Comparison of ENCODE assay signal across 2 cellular contexts in the genomic region with DNA sequence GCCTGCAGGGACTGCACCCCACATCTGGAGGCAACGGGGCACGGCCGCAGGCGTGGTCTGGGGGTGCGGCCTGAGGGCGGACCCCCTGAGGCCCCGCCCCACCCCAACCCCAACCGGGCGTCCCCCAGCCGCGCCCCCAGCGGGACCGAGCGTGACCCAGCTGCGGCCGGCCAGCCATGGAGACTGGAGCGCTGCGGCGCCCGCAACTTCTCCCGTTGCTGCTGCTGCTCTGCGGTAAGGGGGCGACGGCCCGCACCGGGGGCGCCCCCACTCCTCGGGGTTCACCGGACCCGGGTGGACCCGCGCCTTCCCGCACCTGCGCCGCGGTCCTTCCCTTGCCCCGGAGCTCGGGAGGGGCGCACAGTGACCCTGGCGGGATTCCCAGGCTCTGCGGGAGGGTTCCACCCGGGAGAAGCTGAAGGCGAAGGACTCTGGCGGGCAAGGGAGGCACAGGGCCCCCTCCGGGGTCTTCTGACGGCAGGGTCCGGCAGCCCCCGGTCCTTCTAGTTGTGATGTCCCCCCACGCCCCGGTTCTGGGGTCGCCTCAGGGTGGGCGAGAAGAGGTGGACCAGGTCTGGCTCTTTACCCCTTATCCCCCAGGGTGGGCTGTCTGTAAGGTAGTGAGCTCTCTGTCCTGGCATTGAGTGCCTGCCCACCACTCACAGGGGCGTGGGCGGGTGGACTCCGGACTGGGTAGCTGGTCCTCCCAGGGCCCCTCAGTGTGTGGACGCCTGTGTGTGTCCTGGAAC.
TF ChIP-seq lines count a peak whose summit lies in the region.

A gene with protein sequence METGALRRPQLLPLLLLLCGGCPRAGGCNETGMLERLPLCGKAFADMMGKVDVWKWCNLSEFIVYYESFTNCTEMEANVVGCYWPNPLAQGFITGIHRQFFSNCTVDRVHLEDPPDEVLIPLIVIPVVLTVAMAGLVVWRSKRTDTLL (plus strand): TSS at position 139 of the 749 bp plus-strand sequence. CDS start 38 bp downstream, at position 177.

TF ChIP-seq in liver, 16 proteins besides CTCF, POLR2A, EP300 and RAD21:
- TF ChIP-seq SP1 (IDR thresholded peaks at IDR 0.05): no peak
- no peak for TF ChIP-seq TAF1 (conservative IDR thresholded peaks at IDR 0.05)
- no peak for TF ChIP-seq FOXA2 (IDR thresholded peaks at IDR 0.05)
- TF ChIP-seq HNF4G (IDR thresholded peaks at IDR 0.05): no peak
- no peak for TF ChIP-seq YY1 (IDR thresholded peaks at IDR 0.05)
- no peak for TF ChIP-seq FOXA1 (IDR thresholded peaks at IDR 0.05)
- TF ChIP-seq GABPA (IDR thresholded peaks at IDR 0.05 in 1 of 2, conservative IDR thresholded peaks at IDR 0.05 in 1 of 2): no peak
- TF ChIP-seq RXRA (IDR thresholded peaks at IDR 0.05): no peak
- TF ChIP-seq, protein P1, sequence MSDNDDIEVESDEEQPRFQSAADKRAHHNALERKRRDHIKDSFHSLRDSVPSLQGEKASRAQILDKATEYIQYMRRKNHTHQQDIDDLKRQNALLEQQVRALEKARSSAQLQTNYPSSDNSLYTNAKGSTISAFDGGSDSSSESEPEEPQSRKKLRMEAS (IDR thresholded peaks at IDR 0.05): no peak
- TF ChIP-seq, protein P2, sequence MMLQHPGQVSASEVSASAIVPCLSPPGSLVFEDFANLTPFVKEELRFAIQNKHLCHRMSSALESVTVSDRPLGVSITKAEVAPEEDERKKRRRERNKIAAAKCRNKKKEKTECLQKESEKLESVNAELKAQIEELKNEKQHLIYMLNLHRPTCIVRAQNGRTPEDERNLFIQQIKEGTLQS (IDR thresholded peaks at IDR 0.05): no peak
- no peak for TF ChIP-seq JUND (IDR thresholded peaks at IDR 0.05)
- TF ChIP-seq EGR1 (IDR thresholded peaks at IDR 0.05; ENCODE audit: low read depth in 2 of 2): no peak
TF ChIP-seq in liver: peak in this region for 0.

TF ChIP-seq in HepG2, 621 proteins besides CTCF, POLR2A, EP300 and RAD21:
- TF ChIP-seq NCOA2 (CRISPR knock-in tag; IDR thresholded peaks at IDR 0.05) (no peak), ZNF253 (CRISPR knock-in tag; IDR thresholded peaks at IDR 0.05; ENCODE audit: borderline replicate concordance) (no peak), TBL1XR1 (IDR thresholded peaks at IDR 0.05; ENCODE audit: borderline replicate concordance, low read length, partially characterized antibody) (no peak), RBM39 (IDR thresholded peaks at IDR 0.05; ENCODE audit: low read depth, low read length, poor library complexity, severe bottlenecking) (no peak), HES4 (CRISPR knock-in tag; IDR thresholded peaks at IDR 0.05; ENCODE audit: borderline replicate concordance) (no peak), ZNF138 (CRISPR knock-in tag; IDR thresholded peaks at IDR 0.05; ENCODE audit: low read depth) (no peak), NFIB (CRISPR knock-in tag; IDR thresholded peaks at IDR 0.05; ENCODE audit: borderline replicate concordance) (no peak), CAMTA2 (CRISPR knock-in tag; IDR thresholded peaks at IDR 0.05; ENCODE audit: borderline replicate concordance) (no peak), SKI (IDR thresholded peaks at IDR 0.05; ENCODE audit: partially characterized antibody) (no peak), NR2C2 (CRISPR knock-in tag; IDR thresholded peaks at IDR 0.05; ENCODE audit: borderline replicate concordance) (no peak), ZNF225 (CRISPR knock-in tag; IDR thresholded peaks at IDR 0.05) (no peak)
- TF ChIP-seq, protein P3, sequence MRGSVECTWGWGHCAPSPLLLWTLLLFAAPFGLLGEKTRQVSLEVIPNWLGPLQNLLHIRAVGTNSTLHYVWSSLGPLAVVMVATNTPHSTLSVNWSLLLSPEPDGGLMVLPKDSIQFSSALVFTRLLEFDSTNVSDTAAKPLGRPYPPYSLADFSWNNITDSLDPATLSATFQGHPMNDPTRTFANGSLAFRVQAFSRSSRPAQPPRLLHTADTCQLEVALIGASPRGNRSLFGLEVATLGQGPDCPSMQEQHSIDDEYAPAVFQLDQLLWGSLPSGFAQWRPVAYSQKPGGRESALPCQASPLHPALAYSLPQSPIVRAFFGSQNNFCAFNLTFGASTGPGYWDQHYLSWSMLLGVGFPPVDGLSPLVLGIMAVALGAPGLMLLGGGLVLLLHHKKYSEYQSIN (CRISPR knock-in tag; IDR thresholded peaks at IDR 0.05; ENCODE audit: borderline replicate concordance): no peak
- TF ChIP-seq, protein P4, sequence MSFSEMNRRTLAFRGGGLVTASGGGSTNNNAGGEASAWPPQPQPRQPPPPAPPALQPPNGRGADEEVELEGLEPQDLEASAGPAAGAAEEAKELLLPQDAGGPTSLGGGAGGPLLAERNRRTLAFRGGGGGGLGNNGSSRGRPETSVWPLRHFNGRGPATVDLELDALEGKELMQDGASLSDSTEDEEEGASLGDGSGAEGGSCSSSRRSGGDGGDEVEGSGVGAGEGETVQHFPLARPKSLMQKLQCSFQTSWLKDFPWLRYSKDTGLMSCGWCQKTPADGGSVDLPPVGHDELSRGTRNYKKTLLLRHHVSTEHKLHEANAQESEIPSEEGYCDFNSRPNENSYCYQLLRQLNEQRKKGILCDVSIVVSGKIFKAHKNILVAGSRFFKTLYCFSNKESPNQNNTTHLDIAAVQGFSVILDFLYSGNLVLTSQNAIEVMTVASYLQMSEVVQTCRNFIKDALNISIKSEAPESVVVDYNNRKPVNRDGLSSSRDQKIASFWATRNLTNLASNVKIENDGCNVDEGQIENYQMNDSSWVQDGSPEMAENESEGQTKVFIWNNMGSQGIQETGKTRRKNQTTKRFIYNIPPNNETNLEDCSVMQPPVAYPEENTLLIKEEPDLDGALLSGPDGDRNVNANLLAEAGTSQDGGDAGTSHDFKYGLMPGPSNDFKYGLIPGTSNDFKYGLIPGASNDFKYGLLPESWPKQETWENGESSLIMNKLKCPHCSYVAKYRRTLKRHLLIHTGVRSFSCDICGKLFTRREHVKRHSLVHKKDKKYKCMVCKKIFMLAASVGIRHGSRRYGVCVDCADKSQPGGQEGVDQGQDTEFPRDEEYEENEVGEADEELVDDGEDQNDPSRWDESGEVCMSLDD (CRISPR knock-in tag; IDR thresholded peaks at IDR 0.05; ENCODE audit: borderline replicate concordance): no peak
- TF ChIP-seq, protein P5, sequence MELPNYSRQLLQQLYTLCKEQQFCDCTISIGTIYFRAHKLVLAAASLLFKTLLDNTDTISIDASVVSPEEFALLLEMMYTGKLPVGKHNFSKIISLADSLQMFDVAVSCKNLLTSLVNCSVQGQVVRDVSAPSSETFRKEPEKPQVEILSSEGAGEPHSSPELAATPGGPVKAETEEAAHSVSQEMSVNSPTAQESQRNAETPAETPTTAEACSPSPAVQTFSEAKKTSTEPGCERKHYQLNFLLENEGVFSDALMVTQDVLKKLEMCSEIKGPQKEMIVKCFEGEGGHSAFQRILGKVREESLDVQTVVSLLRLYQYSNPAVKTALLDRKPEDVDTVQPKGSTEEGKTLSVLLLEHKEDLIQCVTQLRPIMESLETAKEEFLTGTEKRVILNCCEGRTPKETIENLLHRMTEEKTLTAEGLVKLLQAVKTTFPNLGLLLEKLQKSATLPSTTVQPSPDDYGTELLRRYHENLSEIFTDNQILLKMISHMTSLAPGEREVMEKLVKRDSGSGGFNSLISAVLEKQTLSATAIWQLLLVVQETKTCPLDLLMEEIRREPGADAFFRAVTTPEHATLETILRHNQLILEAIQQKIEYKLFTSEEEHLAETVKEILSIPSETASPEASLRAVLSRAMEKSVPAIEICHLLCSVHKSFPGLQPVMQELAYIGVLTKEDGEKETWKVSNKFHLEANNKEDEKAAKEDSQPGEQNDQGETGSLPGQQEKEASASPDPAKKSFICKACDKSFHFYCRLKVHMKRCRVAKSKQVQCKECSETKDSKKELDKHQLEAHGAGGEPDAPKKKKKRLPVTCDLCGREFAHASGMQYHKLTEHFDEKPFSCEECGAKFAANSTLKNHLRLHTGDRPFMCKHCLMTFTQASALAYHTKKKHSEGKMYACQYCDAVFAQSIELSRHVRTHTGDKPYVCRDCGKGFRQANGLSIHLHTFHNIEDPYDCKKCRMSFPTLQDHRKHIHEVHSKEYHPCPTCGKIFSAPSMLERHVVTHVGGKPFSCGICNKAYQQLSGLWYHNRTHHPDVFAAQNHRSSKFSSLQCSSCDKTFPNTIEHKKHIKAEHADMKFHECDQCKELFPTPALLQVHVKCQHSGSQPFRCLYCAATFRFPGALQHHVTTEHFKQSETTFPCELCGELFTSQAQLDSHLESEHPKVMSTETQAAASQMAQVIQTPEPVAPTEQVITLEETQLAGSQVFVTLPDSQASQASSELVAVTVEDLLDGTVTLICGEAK (IDR thresholded peaks at IDR 0.05): no peak
- TF ChIP-seq, protein P5 (CRISPR knock-in tag; IDR thresholded peaks at IDR 0.05): no peak
- TF ChIP-seq, protein P6, sequence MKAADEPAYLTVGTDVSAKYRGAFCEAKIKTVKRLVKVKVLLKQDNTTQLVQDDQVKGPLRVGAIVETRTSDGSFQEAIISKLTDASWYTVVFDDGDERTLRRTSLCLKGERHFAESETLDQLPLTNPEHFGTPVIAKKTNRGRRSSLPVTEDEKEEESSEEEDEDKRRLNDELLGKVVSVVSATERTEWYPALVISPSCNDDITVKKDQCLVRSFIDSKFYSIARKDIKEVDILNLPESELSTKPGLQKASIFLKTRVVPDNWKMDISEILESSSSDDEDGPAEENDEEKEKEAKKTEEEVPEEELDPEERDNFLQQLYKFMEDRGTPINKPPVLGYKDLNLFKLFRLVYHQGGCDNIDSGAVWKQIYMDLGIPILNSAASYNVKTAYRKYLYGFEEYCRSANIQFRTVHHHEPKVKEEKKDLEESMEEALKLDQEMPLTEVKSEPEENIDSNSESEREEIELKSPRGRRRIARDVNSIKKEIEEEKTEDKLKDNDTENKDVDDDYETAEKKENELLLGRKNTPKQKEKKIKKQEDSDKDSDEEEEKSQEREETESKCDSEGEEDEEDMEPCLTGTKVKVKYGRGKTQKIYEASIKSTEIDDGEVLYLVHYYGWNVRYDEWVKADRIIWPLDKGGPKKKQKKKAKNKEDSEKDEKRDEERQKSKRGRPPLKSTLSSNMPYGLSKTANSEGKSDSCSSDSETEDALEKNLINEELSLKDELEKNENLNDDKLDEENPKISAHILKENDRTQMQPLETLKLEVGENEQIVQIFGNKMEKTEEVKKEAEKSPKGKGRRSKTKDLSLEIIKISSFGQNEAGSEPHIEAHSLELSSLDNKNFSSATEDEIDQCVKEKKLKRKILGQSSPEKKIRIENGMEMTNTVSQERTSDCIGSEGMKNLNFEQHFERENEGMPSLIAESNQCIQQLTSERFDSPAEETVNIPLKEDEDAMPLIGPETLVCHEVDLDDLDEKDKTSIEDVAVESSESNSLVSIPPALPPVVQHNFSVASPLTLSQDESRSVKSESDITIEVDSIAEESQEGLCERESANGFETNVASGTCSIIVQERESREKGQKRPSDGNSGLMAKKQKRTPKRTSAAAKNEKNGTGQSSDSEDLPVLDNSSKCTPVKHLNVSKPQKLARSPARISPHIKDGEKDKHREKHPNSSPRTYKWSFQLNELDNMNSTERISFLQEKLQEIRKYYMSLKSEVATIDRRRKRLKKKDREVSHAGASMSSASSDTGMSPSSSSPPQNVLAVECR (CRISPR knock-in tag; IDR thresholded peaks at IDR 0.05; ENCODE audit: borderline replicate concordance): no peak
- TF ChIP-seq, protein P7, sequence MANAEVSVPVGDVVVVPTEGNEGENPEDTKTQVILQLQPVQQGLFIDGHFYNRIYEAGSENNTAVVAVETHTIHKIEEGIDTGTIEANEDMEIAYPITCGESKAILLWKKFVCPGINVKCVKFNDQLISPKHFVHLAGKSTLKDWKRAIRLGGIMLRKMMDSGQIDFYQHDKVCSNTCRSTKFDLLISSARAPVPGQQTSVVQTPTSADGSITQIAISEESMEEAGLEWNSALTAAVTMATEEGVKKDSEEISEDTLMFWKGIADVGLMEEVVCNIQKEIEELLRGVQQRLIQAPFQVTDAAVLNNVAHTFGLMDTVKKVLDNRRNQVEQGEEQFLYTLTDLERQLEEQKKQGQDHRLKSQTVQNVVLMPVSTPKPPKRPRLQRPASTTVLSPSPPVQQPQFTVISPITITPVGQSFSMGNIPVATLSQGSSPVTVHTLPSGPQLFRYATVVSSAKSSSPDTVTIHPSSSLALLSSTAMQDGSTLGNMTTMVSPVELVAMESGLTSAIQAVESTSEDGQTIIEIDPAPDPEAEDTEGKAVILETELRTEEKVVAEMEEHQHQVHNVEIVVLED (CRISPR knock-in tag; IDR thresholded peaks at IDR 0.05; ENCODE audit: borderline replicate concordance): no peak
- TF ChIP-seq, protein P8, sequence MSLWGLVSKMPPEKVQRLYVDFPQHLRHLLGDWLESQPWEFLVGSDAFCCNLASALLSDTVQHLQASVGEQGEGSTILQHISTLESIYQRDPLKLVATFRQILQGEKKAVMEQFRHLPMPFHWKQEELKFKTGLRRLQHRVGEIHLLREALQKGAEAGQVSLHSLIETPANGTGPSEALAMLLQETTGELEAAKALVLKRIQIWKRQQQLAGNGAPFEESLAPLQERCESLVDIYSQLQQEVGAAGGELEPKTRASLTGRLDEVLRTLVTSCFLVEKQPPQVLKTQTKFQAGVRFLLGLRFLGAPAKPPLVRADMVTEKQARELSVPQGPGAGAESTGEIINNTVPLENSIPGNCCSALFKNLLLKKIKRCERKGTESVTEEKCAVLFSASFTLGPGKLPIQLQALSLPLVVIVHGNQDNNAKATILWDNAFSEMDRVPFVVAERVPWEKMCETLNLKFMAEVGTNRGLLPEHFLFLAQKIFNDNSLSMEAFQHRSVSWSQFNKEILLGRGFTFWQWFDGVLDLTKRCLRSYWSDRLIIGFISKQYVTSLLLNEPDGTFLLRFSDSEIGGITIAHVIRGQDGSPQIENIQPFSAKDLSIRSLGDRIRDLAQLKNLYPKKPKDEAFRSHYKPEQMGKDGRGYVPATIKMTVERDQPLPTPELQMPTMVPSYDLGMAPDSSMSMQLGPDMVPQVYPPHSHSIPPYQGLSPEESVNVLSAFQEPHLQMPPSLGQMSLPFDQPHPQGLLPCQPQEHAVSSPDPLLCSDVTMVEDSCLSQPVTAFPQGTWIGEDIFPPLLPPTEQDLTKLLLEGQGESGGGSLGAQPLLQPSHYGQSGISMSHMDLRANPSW (CRISPR knock-in tag; IDR thresholded peaks at IDR 0.05; ENCODE audit: borderline replicate concordance): no peak
